In the genomic region with DNA sequence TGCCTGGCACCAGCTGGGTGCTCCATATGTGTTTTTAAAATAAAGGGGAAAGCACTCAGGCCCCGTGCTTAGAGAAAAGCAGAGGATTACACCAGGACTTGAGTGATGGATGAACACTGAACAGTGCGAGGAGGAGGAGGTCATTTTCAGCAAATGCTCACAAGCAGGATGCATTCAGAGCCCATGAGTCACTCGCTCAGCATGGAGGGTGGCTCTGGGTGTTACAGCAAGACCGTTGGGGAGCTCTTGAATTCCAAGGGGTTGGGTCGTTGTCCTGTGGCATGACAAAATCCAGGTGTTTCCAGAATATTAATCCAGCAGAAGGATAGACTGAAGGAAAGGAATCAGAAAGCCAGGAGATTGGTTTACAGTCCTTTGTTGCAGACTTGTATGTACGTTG, we compare ENCODE assay signal across 10 cellular contexts. TPM values are rescaled to one million over a fixed set of nuclear protein-coding genes. Genes with fewer than 3 reads are reported as not detected.
DNase-seq lines count a peak whose midpoint lies in the region; ATAC-seq and TF ChIP-seq lines count a peak whose summit lies in the region.
"Had no signal": no experiment of that assay in that cellular context is flagged by ENCODE, and none has a peak within 500 bp of the region (broad histone marks: within the 10 kb centered on the region; RNA-seq: fewer than 3 reads in every experiment).

No MANE protein-coding gene starts in this region.

- no peak overlapping the region for H3K4me2 ChIP-seq in H9 (ENCODE audit: insufficient read depth, insufficient read length, low read length)

- no peak overlapping the region for H3K4ac ChIP-seq in H9 (ENCODE audit: low read depth, low read length)

- no peaks in the 10 kb centered on the region for H4K20me1 ChIP-seq in H9 (ENCODE audit: control insufficient read depth, insufficient read depth, insufficient read length)

- H3K36me3 Mint-ChIP-seq in H9 (ENCODE audit: insufficient read depth in 1 of 3, low read depth in 3 of 3) (no peaks in the 10 kb centered on the region; a peak in 1 of 7 replicates), glutamatergic neuron (ENCODE audit: unreplicated experiment) (peaks cover 8% of the 10 kb centered on the region)

- H2BK120ac ChIP-seq in H9 (ENCODE audit: low read depth, low read length, poor library complexity, severe bottlenecking), result no peak overlapping the region

- TF ChIP-seq EP300 in stomach (IDR thresholded peaks at IDR 0.05), result no peak

- intact Hi-C loops in stomach (cut with DNase I; ENCODE audit: low total_unique reads), result no loop called here

- TF ChIP-seq CTCF in H9 (conservative IDR thresholded peaks at IDR 0.05) (no peak), glutamatergic neuron (IDR thresholded peaks at IDR 0.05; ENCODE audit: partially characterized antibody, unreplicated experiment) (no peak), stomach (IDR thresholded peaks at IDR 0.05) (no peak)

- H3K9ac ChIP-seq in H9 (ENCODE audit: extremely low read depth, insufficient read length, low read length), result no peak overlapping the region

- no peak overlapping the region for H2BK12ac ChIP-seq in H9 (ENCODE audit: insufficient read length, low read depth, low read length)

- no peak overlapping the region for H3K4me3 ChIP-seq in stomach

- H3K4me3 Mint-ChIP-seq in H9, result no peak overlapping the region
- no peak overlapping the region for H3K4me3 Mint-ChIP-seq in glutamatergic neuron (ENCODE audit: unreplicated experiment)

- H3K27ac Mint-ChIP-seq in H9 (no peak overlapping the region), glutamatergic neuron (ENCODE audit: unreplicated experiment) (peak overlapping the region; percentile 0)

- DNase-seq in H9, result peak; percentile 46
- DNase-seq in glutamatergic neuron, result no peak
- DNase-seq in stomach, result no peak
- no peak for DNase-seq in NCI-H1930 (lab: John Stamatoyannopoulos, UW)
- DNase-seq: left cardiac atrium; stimulated activated CD4-positive, alpha-beta T cell treated with anti-CD3 and anti-CD28 coated beads, Interleukin-2, amount 100 ng/mL, for 24 hours had no signal

- no peak overlapping the region for H4K8ac ChIP-seq in H9 (replicated peaks; ENCODE audit: insufficient read length, low read depth, low read length)

- H3K27me3 ChIP-seq in H9 (ENCODE audit: insufficient read depth, low read length) (no peaks in the 10 kb centered on the region), stomach (peaks cover 0 to 13% (median 0%) of the 10 kb centered on the region in 3 donors)

- H3K79me1 ChIP-seq in H9 (ENCODE audit: insufficient read depth, low read depth, low read length, poor library complexity, severe bottlenecking), result no peaks in the 10 kb centered on the region

- no peak overlapping the region for H2BK5ac ChIP-seq in H9 (ENCODE audit: insufficient read length, low read length)

- H2BK20ac ChIP-seq in H9 (ENCODE audit: low read depth, low read length, poor library complexity, severe bottlenecking), result no peak overlapping the region

- no peak overlapping the region for H3K14ac ChIP-seq in H9 (ENCODE audit: insufficient read depth, low read length)

- H3K18ac ChIP-seq in H9 (ENCODE audit: insufficient read length, low read depth, low read length), result no peak overlapping the region

- H3T11ph ChIP-seq in H9 (ENCODE audit: low read length), result no peak overlapping the region

- ATAC-seq in SK-N-SH treated with all-trans-retinoic acid at 6 μM for 48 hours, result peak; percentile 83
- no peak for ATAC-seq in GM21360 (IDR thresholded peaks at IDR 0.05; ENCODE audit: unreplicated experiment)
- ATAC-seq in GM21529 (IDR thresholded peaks at IDR 0.05; ENCODE audit: unreplicated experiment), result no peak
- ATAC-seq: Right ventricle myocardium inferior had no signal

- H2AK5ac ChIP-seq in H9 (ENCODE audit: insufficient read length, low read length), result no peak overlapping the region

- no peak overlapping the region for H2AFZ ChIP-seq in H9 (ENCODE audit: low read length)

- H4K5ac ChIP-seq in H9 (ENCODE audit: insufficient read length, low read depth, low read length), result no peak overlapping the region

- H2BK15ac ChIP-seq in H9 (ENCODE audit: low read depth, low read length), result no peak overlapping the region

- H3K23ac ChIP-seq in H9 (ENCODE audit: insufficient read length, low read depth, low read length), result no peak overlapping the region

- H3K79me2 ChIP-seq in H9 (ENCODE audit: insufficient read depth, low read length), result no peaks in the 10 kb centered on the region

- H3K27me3 Mint-ChIP-seq in H9 (ENCODE audit: low read depth), result peaks cover 11% of the 10 kb centered on the region
- H3K27me3 Mint-ChIP-seq in glutamatergic neuron (ENCODE audit: unreplicated experiment), result peaks cover 4% of the 10 kb centered on the region

- H3K4me1 ChIP-seq in H9 (ENCODE audit: insufficient read depth, low read length) (peaks cover 3% of the 10 kb centered on the region; the same call in 1 of the 2 replicates), stomach (peaks cover 0 to 49% (median 13%) of the 10 kb centered on the region in 4 donors)

- H3K9me3 ChIP-seq in H9 (ENCODE audit: control insufficient read depth, low read depth, low read length) (no peaks in the 10 kb centered on the region), stomach (no peaks in the 10 kb centered on the region)

- no peak overlapping the region for H4K91ac ChIP-seq in H9 (ENCODE audit: insufficient read length, low read depth, low read length)

- H3K27ac ChIP-seq in H9 (ENCODE audit: insufficient read length, low read depth, low read length), result no peak overlapping the region
- H3K27ac ChIP-seq in stomach, result peak overlapping the region in 4 of 5 donors; percentile 75 to 88 (median 80)

- no CpG with 5 or more reads among the region's 6 CpGs for WGBS in H9 (ENCODE audit: extremely low coverage, insufficient read length, low lambda C conversion rate)
- 40 to 60% (median 58%) methylated on average over 6 of the region's 6 CpGs for WGBS in stomach, 5 donors

- H3K9me3 Mint-ChIP-seq in H9 (no peaks in the 10 kb centered on the region; a peak in 1 of 5 replicates), glutamatergic neuron (ENCODE audit: unreplicated experiment) (peaks cover 8% of the 10 kb centered on the region)

- H3K23me2 ChIP-seq in H9 (ENCODE audit: insufficient read length, low read depth, low read length, poor library complexity, severe bottlenecking), result no peaks in the 10 kb centered on the region

- H3K36me3 ChIP-seq in stomach, result no peaks in the 10 kb centered on the region

- no peak overlapping the region for H3K56ac ChIP-seq in H9 (ENCODE audit: insufficient read length, low read depth, low read length)

- no peak for TF ChIP-seq POLR2A in stomach (IDR thresholded peaks at IDR 0.05)

- H3K4me1 Mint-ChIP-seq in H9, result peaks cover 19 to 22% of the 10 kb centered on the region in 2 experiments
- H3K4me1 Mint-ChIP-seq in glutamatergic neuron (ENCODE audit: low read depth, unreplicated experiment), result peaks cover 7% of the 10 kb centered on the region

TF ChIP-seq in SK-N-SH treated with all-trans-retinoic acid at 6 μM for 48 hours, 23 proteins besides CTCF, POLR2A, EP300 and RAD21:
- TF ChIP-seq ZNF565 (CRISPR knock-in tag; conservative IDR thresholded peaks at IDR 0.05; ENCODE audit: low read depth) (no peak), SNAI2 (CRISPR knock-in tag; IDR thresholded peaks at IDR 0.05) (no peak), GLIS3 (CRISPR knock-in tag; IDR thresholded peaks at IDR 0.05) (no peak), ISL1 (CRISPR knock-in tag; IDR thresholded peaks at IDR 0.05) (peak; percentile 50; the same call in 1 of the 2 replicates), ZFP3 (CRISPR knock-in tag; IDR thresholded peaks at IDR 0.05) (0 out of 2 replicates have a peak, but pooled peaks have one; percentile 5), BACH2 (CRISPR knock-in tag; IDR thresholded peaks at IDR 0.05; ENCODE audit: borderline replicate concordance) (no peak)
- TF ChIP-seq, protein P1, sequence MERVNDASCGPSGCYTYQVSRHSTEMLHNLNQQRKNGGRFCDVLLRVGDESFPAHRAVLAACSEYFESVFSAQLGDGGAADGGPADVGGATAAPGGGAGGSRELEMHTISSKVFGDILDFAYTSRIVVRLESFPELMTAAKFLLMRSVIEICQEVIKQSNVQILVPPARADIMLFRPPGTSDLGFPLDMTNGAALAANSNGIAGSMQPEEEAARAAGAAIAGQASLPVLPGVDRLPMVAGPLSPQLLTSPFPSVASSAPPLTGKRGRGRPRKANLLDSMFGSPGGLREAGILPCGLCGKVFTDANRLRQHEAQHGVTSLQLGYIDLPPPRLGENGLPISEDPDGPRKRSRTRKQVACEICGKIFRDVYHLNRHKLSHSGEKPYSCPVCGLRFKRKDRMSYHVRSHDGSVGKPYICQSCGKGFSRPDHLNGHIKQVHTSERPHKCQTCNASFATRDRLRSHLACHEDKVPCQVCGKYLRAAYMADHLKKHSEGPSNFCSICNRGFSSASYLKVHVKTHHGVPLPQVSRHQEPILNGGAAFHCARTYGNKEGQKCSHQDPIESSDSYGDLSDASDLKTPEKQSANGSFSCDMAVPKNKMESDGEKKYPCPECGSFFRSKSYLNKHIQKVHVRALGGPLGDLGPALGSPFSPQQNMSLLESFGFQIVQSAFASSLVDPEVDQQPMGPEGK (CRISPR knock-in tag; IDR thresholded peaks at IDR 0.05; ENCODE audit: borderline replicate concordance), result peak; percentile 48; the same call in 1 of the 2 replicates

RNA-seq across cellular contexts. Expression of a gene that starts 2.9 kb away (rescaled TPM):
- total RNA-seq in H9 (2021) (not detected in 2 replicates), glutamatergic neuron (ENCODE audit: unreplicated experiment) (not detected), stomach (1 to 10 TPM in 1 of 5 donors, under 1 TPM in 1, not detected in 3; 0.92 to 4.2 TPM)
- polyA plus RNA-seq in stomach, result 1 to 10 TPM; 1.2 to 7.1 (median 4.2) TPM
- total RNA-seq: Right ventricle myocardium inferior had no signal

RNA-seq across cellular contexts. Expression of a gene that starts 48.5 kb away (rescaled TPM):
- total RNA-seq in H9 (2021), result 0.13 and 0.15 TPM in 2 replicates
- total RNA-seq in glutamatergic neuron (ENCODE audit: unreplicated experiment), result 3.8 TPM
- total RNA-seq in stomach, result 10 to 100 TPM in 1 of 5 donors, 1 to 10 TPM in 3, not detected in 1; 5.3 to 14.2 (median 6.2) TPM
- polyA plus RNA-seq in stomach, result 1 to 10 TPM; 3.5 to 6.1 (median 4.5) TPM
